11 cellular contexts compared by ENCODE assay signal in genomic region chr18:78980777-78981651, GRCh38. TPM values are rescaled to one million over a fixed set of nuclear protein-coding genes. Genes with fewer than 3 reads are reported as not detected.
DNase-seq lines count a peak whose midpoint lies in the region; ATAC-seq and TF ChIP-seq lines count a peak whose summit lies in the region.
"Had no signal": no experiment of that assay in that cellular context is flagged by ENCODE, and none has a peak within 500 bp of the region (broad histone marks: within the 10 kb centered on the region; RNA-seq: fewer than 3 reads in every experiment).

No MANE protein-coding gene starts in this region.

- H3K9me3 Mint-ChIP-seq in T-cell (no peaks in the 10 kb centered on the region), glutamatergic neuron (ENCODE audit: unreplicated experiment) (peaks cover 20% of the 10 kb centered on the region), progenitor cell of endocrine pancreas (ENCODE audit: low read depth) (no peaks in the 10 kb centered on the region)

- ATAC-seq in T-cell (replicated peaks in 1 of 4) = no peak
- no peak for ATAC-seq in GM18498 (IDR thresholded peaks at IDR 0.05; ENCODE audit: unreplicated experiment)
- no peak for ATAC-seq in HG03095 (IDR thresholded peaks at IDR 0.05; ENCODE audit: unreplicated experiment)
- ATAC-seq: A549 had no signal

- no peaks in the 10 kb centered on the region for H3K36me3 Mint-ChIP-seq in T-cell
- H3K36me3 Mint-ChIP-seq in glutamatergic neuron (ENCODE audit: unreplicated experiment) = no peaks in the 10 kb centered on the region
- H3K36me3 Mint-ChIP-seq in progenitor cell of endocrine pancreas (ENCODE audit: insufficient read depth) = no peaks in the 10 kb centered on the region

- peak; percentile 4 for DNase-seq in NCI-H1105 (lab: John Stamatoyannopoulos, UW)
- no peak for DNase-seq in NCI-H1105 treated with DMSO at 0.1 percent for 48 hours (lab: John Stamatoyannopoulos, UW)
- no peak for DNase-seq in T-cell
- peak; percentile 59 for DNase-seq in glutamatergic neuron
- DNase-seq in progenitor cell of endocrine pancreas (ENCODE audit: low spot score, unreplicated experiment) = no peak
- DNase-seq in HuH-7 (ENCODE audit: low spot score) = no peak
- DNase-seq: activated CD4-positive, alpha-beta T cell treated with anti-CD3 and anti-CD28 coated beads, Interleukin-2, amount 50 U/mL, for 48 hours had no signal

- peak overlapping the region; percentile 37 to 69 (median 38) for H3K4me3 Mint-ChIP-seq in T-cell
- H3K4me3 Mint-ChIP-seq in glutamatergic neuron (ENCODE audit: unreplicated experiment) = peak overlapping the region; percentile 94
- H3K4me3 Mint-ChIP-seq in progenitor cell of endocrine pancreas (ENCODE audit: low read depth) = peak overlapping the region; percentile 3

- no peak for TF ChIP-seq CTCF in glutamatergic neuron (IDR thresholded peaks at IDR 0.05; ENCODE audit: partially characterized antibody, unreplicated experiment)
- TF ChIP-seq CTCF in progenitor cell of endocrine pancreas (IDR thresholded peaks at IDR 0.05; ENCODE audit: unreplicated experiment) = no peak

- H3K27me3 Mint-ChIP-seq in T-cell (peaks cover 58 to 62% of the 10 kb centered on the region in 2 donors), glutamatergic neuron (ENCODE audit: unreplicated experiment) (peaks cover 17% of the 10 kb centered on the region), progenitor cell of endocrine pancreas (peaks cover 78% of the 10 kb centered on the region)

- H3K27ac Mint-ChIP-seq in T-cell (no peak overlapping the region), glutamatergic neuron (ENCODE audit: unreplicated experiment) (peak overlapping the region; percentile 74), progenitor cell of endocrine pancreas (peak overlapping the region; percentile 88)

- CTCF ChIA-PET in T-cell (lab: Charles Lee) = no interaction called here

- H3K4me1 Mint-ChIP-seq in T-cell = peaks cover 15 to 21% (median 16%) of the 10 kb centered on the region in 3 donors
- peaks cover 42% of the 10 kb centered on the region for H3K4me1 Mint-ChIP-seq in glutamatergic neuron (ENCODE audit: low read depth, unreplicated experiment)
- H3K4me1 Mint-ChIP-seq in progenitor cell of endocrine pancreas (ENCODE audit: low read depth) = peaks cover 6% of the 10 kb centered on the region

- POLR2A ChIA-PET in T-cell (lab: Charles Lee) = no interaction called here

RNA-seq across cellular contexts. Expression of gene SALL3, which starts 1.4 kb away (rescaled TPM):
- total RNA-seq in T-cell = under 1 TPM in 3 of 5 donors, not detected in 2; 0.03 to 0.09 (median 0.07) TPM
- total RNA-seq in glutamatergic neuron (ENCODE audit: unreplicated experiment) = 23.4 TPM
- total RNA-seq in progenitor cell of endocrine pancreas = 0.34 and 0.51 TPM in 2 replicates
- total RNA-seq: dermis microvascular lymphatic vessel endothelial cell had no signal

Comparison
In these comparisons a context has a peak if more than half of its experiments do, and no peak if none do; other contexts are left out.
1. DNase-seq: peak in NCI-H1105 (single experiment) and glutamatergic neuron (single experiment); none in NCI-H1105 treated with DMSO at 0.1 percent for 48 hours (single experiment), T-cell (0 of 34), progenitor cell of endocrine pancreas (single experiment) and HuH-7 (single experiment).
2. H3K27ac Mint-ChIP-seq: peak in glutamatergic neuron (single experiment) and progenitor cell of endocrine pancreas (single experiment); none in T-cell (0 of 2).
3. H3K4me3 Mint-ChIP-seq: peak in every context shown above with its lines; median percentile 94 in glutamatergic neuron; 38 in T-cell; 3 in progenitor cell of endocrine pancreas.
4. RNA of gene SALL3, which starts 1.4 kb away (total RNA-seq): 23.4 TPM in glutamatergic neuron (single experiment); 0.34 to 0.51 TPM in progenitor cell of endocrine pancreas and 0.03 to 0.09 TPM in T-cell; every median in the first group is over 10 times any median in the second.